Comparison of ENCODE assay signal across 9 cellular contexts in genomic region chr5:116763987-116764866, GRCh38.
DNase-seq lines count a peak whose midpoint lies in the region; ATAC-seq and TF ChIP-seq lines count a peak whose summit lies in the region.
"Had no signal": no experiment of that assay in that cellular context is flagged by ENCODE, and none has a peak within 500 bp of the region (broad histone marks: within the 10 kb centered on the region; RNA-seq: fewer than 3 reads in every experiment).

No MANE protein-coding gene starts in this region.

- DNase-seq in esophagus squamous epithelium (lab: John Stamatoyannopoulos, UW) (no peak), aorta (no peak), NOMO-1 treated with dmso at 0.1 percent for 144 hours (lab: John Stamatoyannopoulos, UW; ENCODE audit: unreplicated experiment) (no peak), NCI-H2107 (lab: John Stamatoyannopoulos, UW) (no peak)
- DNase-seq in central memory CD4-positive, alpha-beta T cell = no peak
- DNase-seq: DMS 273 treated with DMSO at 0.1 percent for 48 hours had no signal

- no peak for TF ChIP-seq CTCF in esophagus squamous epithelium (IDR thresholded peaks at IDR 0.05)

- H3K9me3 ChIP-seq in esophagus squamous epithelium (no peaks in the 10 kb centered on the region), aorta (ENCODE audit: control insufficient read depth, low read length) (no peaks in the 10 kb centered on the region)

- peaks cover 0 to 29% (median 4%) of the 10 kb centered on the region in 3 donors for H3K4me1 ChIP-seq in esophagus squamous epithelium
- no peaks in the 10 kb centered on the region for H3K4me1 ChIP-seq in aorta (ENCODE audit: control insufficient read depth in 1 of 2, insufficient read depth in 2 of 2, low read length in 2 of 2)

- peak overlapping the region in 3 of 4 donors; percentile 10 to 67 (median 58) for H3K27ac ChIP-seq in esophagus squamous epithelium
- no peak overlapping the region for H3K27ac ChIP-seq in aorta (ENCODE audit: low read depth in 1 of 2, low read length in 2 of 2)

- no peak for TF ChIP-seq POLR2A in esophagus squamous epithelium (IDR thresholded peaks at IDR 0.05)

- H3K36me3 ChIP-seq in esophagus squamous epithelium = no peaks in the 10 kb centered on the region
- no peaks in the 10 kb centered on the region for H3K36me3 ChIP-seq in aorta (ENCODE audit: control insufficient read depth in 1 of 2, insufficient read depth in 2 of 2, low read length in 1 of 2)

- H3K27me3 ChIP-seq in esophagus squamous epithelium (no peaks in the 10 kb centered on the region), aorta (ENCODE audit: control insufficient read depth in 1 of 2, insufficient read depth in 2 of 2, low read length in 1 of 2) (no peaks in the 10 kb centered on the region)

- whole genome bisulfite sequencing in esophagus squamous epithelium, 2 donors = 57 to 58% methylated on average over 16 to 19 of the region's 19 CpGs
- 93 to 94% methylated on average over 19 of the region's 19 CpGs for WGBS in aorta, 2 donors

- ATAC-seq in GM18861 (IDR thresholded peaks at IDR 0.05; ENCODE audit: unreplicated experiment) (peak; percentile 74), GM21619 (IDR thresholded peaks at IDR 0.05; ENCODE audit: unreplicated experiment) (peak; percentile 79), HG03378 (IDR thresholded peaks at IDR 0.05; ENCODE audit: unreplicated experiment) (peak; percentile 75), aorta (ENCODE audit: low FRiP score) (no peak)

- H3K4me3 ChIP-seq in esophagus squamous epithelium = peak overlapping the region in 1 of 4 donors; percentile 1
- no peak overlapping the region for H3K4me3 ChIP-seq in aorta (ENCODE audit: low read length in 2 of 2)

- intact Hi-C loops in esophagus squamous epithelium (cut with DNase I) = no loop called here
- intact Hi-C loops in aorta (cut with DNase I) = no loop called here

Comparison
In these comparisons a context has a peak if more than half of its experiments do, and no peak if none do; other contexts are left out.
1. H3K27ac ChIP-seq: peak in esophagus squamous epithelium (3 of 4); none in aorta (0 of 2).